ENCODE assay signal across 20 cellular contexts in genomic region chr5:101643793-101644192, GRCh38.
DNase-seq lines count a peak whose midpoint lies in the region; ATAC-seq, FAIRE-seq and TF ChIP-seq lines count a peak whose summit lies in the region.
"Had no signal": no experiment of that assay in that cellular context is flagged by ENCODE, and none has a peak within 500 bp of the region (broad histone marks: within the 10 kb centered on the region; RNA-seq: fewer than 3 reads in every experiment).

No MANE protein-coding gene starts in this region.

- no peak for TF ChIP-seq CTCF in A549 (IDR thresholded peaks at IDR 0.05)
- TF ChIP-seq CTCF in IMR-90 (conservative IDR thresholded peaks at IDR 0.05; ENCODE audit: low read depth, low read length), result no peak
- no peak for TF ChIP-seq CTCF in kidney (IDR thresholded peaks at IDR 0.05; ENCODE audit: borderline replicate concordance, extremely low read depth, insufficient read depth)
- no peak for TF ChIP-seq CTCF in osteoblast (IDR thresholded peaks at IDR 0.05; ENCODE audit: extremely low read depth, low read depth, low read length)
- no peak for TF ChIP-seq CTCF in GM23338 (conservative IDR thresholded peaks at IDR 0.05; ENCODE audit: low read depth in 2 of 2)

- no TSS peak for BruUV-seq in IMR-90 (replicated peaks; lab: Mats Ljungman, UMichigan)

- H3K4me3 Mint-ChIP-seq in GM23338, result no peak overlapping the region
- H3K4me3 Mint-ChIP-seq: CD4-positive, alpha-beta memory T cell; H9; HFFc6 had no signal

- no peak overlapping the region for H2BK20ac ChIP-seq in IMR-90 (ENCODE audit: low read depth, low read length)

- no peaks in the 10 kb centered on the region for H3F3A ChIP-seq in GM23338 (replicated peaks; ENCODE audit: low read depth)

- dilution Hi-C loops in IMR-90 (cut with HindIII; ENCODE audit: low sequenced_read_pairs, unreplicated experiment), result no loop called here

- H3K14ac ChIP-seq in IMR-90 (replicated peaks; ENCODE audit: low read depth, low read length), result no peak overlapping the region

- no peaks in the 10 kb centered on the region for H3K9me3 Mint-ChIP-seq in GM23338
- H3K9me3 Mint-ChIP-seq: CD4-positive, alpha-beta memory T cell; H9 had no signal

- no peak overlapping the region for H3K4ac ChIP-seq in IMR-90 (ENCODE audit: low read depth, low read length)

- no peak overlapping the region for H3K56ac ChIP-seq in IMR-90 (ENCODE audit: extremely low read depth, insufficient read depth, low read length)

- no peaks in the 10 kb centered on the region for H4K20me1 ChIP-seq in IMR-90 (ENCODE audit: insufficient read depth, low read length)
- no peaks in the 10 kb centered on the region for H4K20me1 ChIP-seq in osteoblast (ENCODE audit: insufficient read depth, low read length)
- H4K20me1 ChIP-seq in GM23338 (replicated peaks; ENCODE audit: insufficient read depth), result no peaks in the 10 kb centered on the region

- H3K4me1 Mint-ChIP-seq in GM23338, result no peaks in the 10 kb centered on the region
- H3K4me1 Mint-ChIP-seq: CD4-positive, alpha-beta memory T cell; H9 had no signal

- no peak for TF ChIP-seq RAD21 in A549 (conservative IDR thresholded peaks at IDR 0.05 in 1 of 2, IDR thresholded peaks at IDR 0.05 in 1 of 2)
- TF ChIP-seq RAD21 in IMR-90 (IDR thresholded peaks at IDR 0.05; ENCODE audit: low read length), result no peak

- no peak overlapping the region for H3K27ac Mint-ChIP-seq in GM23338
- H3K27ac Mint-ChIP-seq: CD4-positive, alpha-beta memory T cell; H9; HFFc6 had no signal

- H3K27me3 Mint-ChIP-seq in GM23338 (ENCODE audit: insufficient read depth, low read depth, poor library complexity), result no peaks in the 10 kb centered on the region
- H3K27me3 Mint-ChIP-seq: CD4-positive, alpha-beta memory T cell had no signal

- H3K9ac ChIP-seq in IMR-90 (ENCODE audit: low read depth, low read length) (no peak overlapping the region), kidney (ENCODE audit: low read length in 2 of 2) (no peak overlapping the region)
- H3K9ac ChIP-seq: GM23248 had no signal

- H4K91ac ChIP-seq in IMR-90 (ENCODE audit: insufficient read depth, low read depth, low read length), result no peak overlapping the region

- H2AFZ ChIP-seq in IMR-90 (replicated peaks; ENCODE audit: low read length, poor library complexity), result no peak overlapping the region
- no peak overlapping the region for H2AFZ ChIP-seq in osteoblast (ENCODE audit: low read length)
- no peak overlapping the region for H2AFZ ChIP-seq in GM23338
- H2AFZ ChIP-seq: GM23248 had no signal

- no peak overlapping the region for H3K18ac ChIP-seq in IMR-90 (ENCODE audit: low read depth, low read length)

- H3K9me1 ChIP-seq in IMR-90 (ENCODE audit: insufficient read depth, low read length), result no peaks in the 10 kb centered on the region

- no peak overlapping the region for H3K23ac ChIP-seq in IMR-90 (ENCODE audit: low read depth, low read length)

- H3K4me3 ChIP-seq in A549, result no peak overlapping the region
- no peak overlapping the region for H3K4me3 ChIP-seq in IMR-90 (ENCODE audit: insufficient read depth, low read depth, low read length)
- no peak overlapping the region for H3K4me3 ChIP-seq in kidney (ENCODE audit: low read length in 2 of 2)
- H3K4me3 ChIP-seq in osteoblast (ENCODE audit: insufficient read depth, low read length), result no peak overlapping the region
- H3K4me3 ChIP-seq in GM23338, result no peak overlapping the region
- H3K4me3 ChIP-seq: GM23248 had no signal

- DNase-seq in A549 (ENCODE audit: low read depth in 1 of 2, low spot score in 1 of 2), result no peak
- no peak for DNase-seq in IMR-90
- DNase-seq in kidney, result no peak
- peak; percentile 27 for DNase-seq in osteoblast (ENCODE audit: insufficient read length, low spot score, missing footprints)
- no peak for DNase-seq in activated CD4-positive, alpha-beta T cell treated with anti-CD3 and anti-CD28 coated beads for 1 hour
- no peak for DNase-seq in GM23338 (ENCODE audit: low spot score)
- DNase-seq: 8988T; C1 segment of cervical spinal cord; Calu3; CD4-positive, alpha-beta memory T cell; COR-L47; DMS53; DMS79 treated with DMSO at 0.1 percent for 48 hours; GF-D8; GM23248; H9; HFFc6 had no signal

- 79% methylated on average over 2 of the region's 2 CpGs for WGBS in A549 (ENCODE audit: missing lambda C conversion rate)
- WGBS in IMR-90 (ENCODE audit: extremely low coverage in 2 of 2, insufficient read length in 1 of 2), 2 experiments, result no CpG with 5 or more reads among the region's 2 CpGs

- no peaks in the 10 kb centered on the region for H3K27me3 ChIP-seq in IMR-90 (ENCODE audit: control insufficient read depth, insufficient read depth, low read length)
- H3K27me3 ChIP-seq in osteoblast (ENCODE audit: insufficient read depth, low read length), result no peaks in the 10 kb centered on the region
- no peaks in the 10 kb centered on the region for H3K27me3 ChIP-seq in GM23338 (ENCODE audit: insufficient read depth)

- H3K4me1 ChIP-seq in A549, result no peaks in the 10 kb centered on the region
- no peaks in the 10 kb centered on the region for H3K4me1 ChIP-seq in IMR-90 (ENCODE audit: control insufficient read depth, insufficient read depth, low read length)
- H3K4me1 ChIP-seq in kidney (ENCODE audit: control insufficient read depth in 1 of 2, insufficient read depth in 1 of 2, low read depth in 1 of 2, low read length in 2 of 2), result no peaks in the 10 kb centered on the region
- no peaks in the 10 kb centered on the region for H3K4me1 ChIP-seq in osteoblast (ENCODE audit: insufficient read depth, low read length)
- H3K4me1 ChIP-seq in GM23338 (ENCODE audit: insufficient read depth), result no peaks in the 10 kb centered on the region

- H4K8ac ChIP-seq in IMR-90 (ENCODE audit: low read depth in 2 of 2, low read length in 2 of 2), result no peak overlapping the region

- POLR2A ChIA-PET in A549 (lab: Yijun Ruan, JAX), result no interaction called here
- POLR2A ChIA-PET in IMR-90 (lab: Charles Lee; ENCODE audit: unreplicated experiment), result no interaction called here

- ATAC-seq in A549, result no peak
- no peak for ATAC-seq in IMR-90 (ENCODE audit: low read depth)
- ATAC-seq in GM19467 (IDR thresholded peaks at IDR 0.05; ENCODE audit: unreplicated experiment), result no peak
- no peak for ATAC-seq in GM23338
- ATAC-seq: HCT116 had no signal

- no peak overlapping the region for H2BK120ac ChIP-seq in IMR-90 (ENCODE audit: low read depth, low read length)

- intact Hi-C loops in IMR-90 (cut with micrococcal nuclease), result no loop called here
- intact Hi-C loops in kidney (cut with DNase I), result no loop called here

- FAIRE-seq in A549 (lab: Jason Lieb, UNC) (no peak), kidney (lab: Jason Lieb, UNC) (peak; percentile 23)
- FAIRE-seq: GM12892 had no signal

- TF ChIP-seq EP300 in A549 (IDR thresholded peaks at IDR 0.05), result no peak

- H2BK15ac ChIP-seq in IMR-90 (ENCODE audit: low read depth, low read length), result no peak overlapping the region

- H3K27ac ChIP-seq in A549 (no peak overlapping the region), IMR-90 (ENCODE audit: insufficient read depth, low read length) (no peak overlapping the region), kidney (ENCODE audit: low read depth in 2 of 2, low read length in 2 of 2) (no peak overlapping the region), osteoblast (ENCODE audit: low read depth, low read length) (no peak overlapping the region), GM23338 (ENCODE audit: low read depth) (no peak overlapping the region)
- H3K27ac ChIP-seq: GM23248 had no signal

- CTCF ChIA-PET in A549 (lab: Yijun Ruan, JAX), result no interaction called here
- CTCF ChIA-PET in IMR-90 (lab: Yijun Ruan, JAX), result no interaction called here

- TF ChIP-seq POLR2A in A549 (IDR thresholded peaks at IDR 0.05; ENCODE audit: low read length), result no peak
- TF ChIP-seq POLR2A in IMR-90 (IDR thresholded peaks at IDR 0.05; ENCODE audit: low read depth, low read length), result no peak

- no peak overlapping the region for H4K5ac ChIP-seq in IMR-90 (ENCODE audit: low read depth, low read length)

- H3K9me3 ChIP-seq in A549 (no peaks in the 10 kb centered on the region), IMR-90 (ENCODE audit: control insufficient read depth, insufficient read depth, low read length) (0 out of 2 replicates have a peak, but pooled peaks cover 2% of the 10 kb centered on the region), kidney (ENCODE audit: control insufficient read depth in 1 of 2, low read length in 2 of 2) (no peaks in the 10 kb centered on the region), osteoblast (ENCODE audit: low read depth, low read length) (no peaks in the 10 kb centered on the region)

- H3K4me2 ChIP-seq in A549 (no peak overlapping the region), IMR-90 (ENCODE audit: low read depth, low read length) (no peak overlapping the region), osteoblast (ENCODE audit: insufficient read depth, low read length) (no peak overlapping the region), GM23338 (no peak overlapping the region)

- H3K79me2 ChIP-seq in osteoblast (ENCODE audit: insufficient read depth, low read length) (no peaks in the 10 kb centered on the region), GM23338 (replicated peaks; ENCODE audit: insufficient read depth) (no peaks in the 10 kb centered on the region)

- no peak overlapping the region for H2AK9ac ChIP-seq in IMR-90 (replicated peaks; ENCODE audit: low read depth, low read length, poor library complexity)

- H3K79me1 ChIP-seq in IMR-90 (ENCODE audit: low read depth in 1 of 2, low read length in 2 of 2), result no peaks in the 10 kb centered on the region

- no peaks in the 10 kb centered on the region for H3K36me3 Mint-ChIP-seq in GM23338 (ENCODE audit: low read depth)
- H3K36me3 Mint-ChIP-seq: CD4-positive, alpha-beta memory T cell had no signal

- no peak overlapping the region for H2BK5ac ChIP-seq in IMR-90 (ENCODE audit: low read depth, low read length, poor library complexity, severe bottlenecking)

- H3K36me3 ChIP-seq in IMR-90 (ENCODE audit: control insufficient read depth, insufficient read depth, low read length), result no peaks in the 10 kb centered on the region
- H3K36me3 ChIP-seq in kidney (ENCODE audit: control insufficient read depth in 1 of 2, insufficient read depth in 2 of 2, low read length in 2 of 2), result no peaks in the 10 kb centered on the region
- H3K36me3 ChIP-seq in osteoblast (ENCODE audit: insufficient read depth, low read length), result no peaks in the 10 kb centered on the region
- H3K36me3 ChIP-seq in GM23338 (ENCODE audit: insufficient read depth), result no peaks in the 10 kb centered on the region

- no peaks in the 10 kb centered on the region for H3K9me2 ChIP-seq in GM23338 (ENCODE audit: insufficient read depth)

- in situ Hi-C loops in IMR-90 (cut with MboI; ENCODE audit: low sequenced_read_pairs), result no loop called here

- H2AK5ac ChIP-seq in IMR-90 (ENCODE audit: low read depth, low read length), result no peak overlapping the region

TF ChIP-seq in A549, 52 proteins besides CTCF, POLR2A, EP300 and RAD21 (continues in another document):
- TF ChIP-seq MAFK (IDR thresholded peaks at IDR 0.05; ENCODE audit: partially characterized antibody) (peak; percentile 68), JUNB (IDR thresholded peaks at IDR 0.05) (no peak)

TF ChIP-seq in IMR-90, 13 proteins besides CTCF, POLR2A, EP300 and RAD21 (continues in another document):
- TF ChIP-seq FOS (IDR thresholded peaks at IDR 0.05; ENCODE audit: low read depth, low read length), result no peak
